In the genomic region with DNA sequence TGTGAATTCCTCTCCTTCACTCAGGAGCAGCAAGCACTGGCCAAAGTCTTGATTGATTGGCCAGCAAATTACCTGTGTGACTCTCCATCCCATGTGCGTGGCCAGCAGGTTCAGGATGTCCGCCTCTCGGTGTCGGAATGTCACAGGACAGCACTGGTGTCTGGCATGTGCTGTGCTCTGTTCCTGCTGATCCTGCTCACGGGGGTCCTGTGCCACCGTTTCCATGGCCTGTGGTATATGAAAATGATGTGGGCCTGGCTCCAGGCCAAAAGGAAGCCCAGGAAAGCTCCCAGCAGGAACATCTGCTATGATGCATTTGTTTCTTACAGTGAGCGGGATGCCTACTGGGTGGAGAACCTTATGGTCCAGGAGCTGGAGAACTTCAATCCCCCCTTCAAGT, we compare ENCODE assay signal across 31 cellular contexts. TPM values are rescaled to one million over a fixed set of nuclear protein-coding genes. Genes with fewer than 3 reads are reported as not detected.
"Had no signal": no experiment of that assay in that cellular context is flagged by ENCODE, and none has a peak within 500 bp of the region (broad histone marks: within the 10 kb centered on the region; RNA-seq: fewer than 3 reads in every experiment).

No MANE protein-coding gene starts in this region.

- H3K4me1 ChIP-seq: esophagus squamous epithelium, gastrocnemius medialis, lower lobe of right lung had no signal

- H3K4me3 ChIP-seq: esophagus squamous epithelium, gastrocnemius medialis, heart right ventricle, left lung, lower lobe of right lung, mucosa of descending colon had no signal

- H3K36me3 Mint-ChIP-seq: mesothelial cell of epicardium had no signal

- DNase-seq: cortex of kidney; effector CD8-positive, alpha-beta T cell; effector memory CD8-positive, alpha-beta T cell; endodermal cell; erythroblast; esophagus squamous epithelium; foreskin fibroblast; foreskin melanocyte; gastrocnemius medialis; glutamatergic neuron; head of caudate nucleus; heart right ventricle; hippocampal formation; left cardiac atrium; left lung; left ventricle myocardium superior; lower lobe of right lung; mesenchymal stem cell; mucosa of descending colon; naive B cell; naive thymus-derived CD8-positive, alpha-beta T cell had no signal

- H3K4me3 Mint-ChIP-seq: dendritic cell treated with granulocyte-macrophage colony-stimulating factor and Interleukin-4, amounts not matched to agents 40 ng/mL and 50 ng/mL, for 4 days; effector memory CD8-positive, alpha-beta T cell; endodermal cell; mesothelial cell of epicardium; naive thymus-derived CD8-positive, alpha-beta T cell had no signal

- H3K9me3 Mint-ChIP-seq: dendritic cell treated with granulocyte-macrophage colony-stimulating factor and Interleukin-4, amounts not matched to agents 40 ng/mL and 50 ng/mL, for 4 days; effector memory CD8-positive, alpha-beta T cell; endodermal cell; mesothelial cell of epicardium; naive thymus-derived CD8-positive, alpha-beta T cell had no signal

- H3K36me3 ChIP-seq: esophagus squamous epithelium, gastrocnemius medialis had no signal

- ATAC-seq: effector memory CD8-positive, alpha-beta T cell; esophagus mucosa; gastrocnemius medialis; heart right ventricle; left cardiac atrium; left lung; left ventricle myocardium superior; lower lobe of right lung; mucosa of descending colon; naive thymus-derived CD8-positive, alpha-beta T cell had no signal

- FAIRE-seq: endometrium, islet of Langerhans, keratinocyte had no signal

- H3K27me3 ChIP-seq: esophagus squamous epithelium, gastrocnemius medialis, left lung had no signal

- H3K27me3 Mint-ChIP-seq: dendritic cell treated with granulocyte-macrophage colony-stimulating factor and Interleukin-4, amounts not matched to agents 40 ng/mL and 50 ng/mL, for 4 days; naive B cell had no signal

- H3K27ac ChIP-seq: epithelial cell of prostate, esophagus squamous epithelium, gastrocnemius medialis, heart right ventricle, left lung, lower lobe of right lung had no signal

- H3K4me1 Mint-ChIP-seq: endodermal cell, mesothelial cell of epicardium had no signal

- H3K27ac Mint-ChIP-seq: dendritic cell treated with granulocyte-macrophage colony-stimulating factor and Interleukin-4, amounts not matched to agents 40 ng/mL and 50 ng/mL, for 4 days; effector memory CD8-positive, alpha-beta T cell; endodermal cell; mesothelial cell of epicardium; naive B cell; naive thymus-derived CD8-positive, alpha-beta T cell had no signal

- H3K9me3 ChIP-seq: esophagus squamous epithelium, gastrocnemius medialis, heart right ventricle, left lung, lower lobe of right lung, mucosa of descending colon had no signal

RNA-seq across cellular contexts. Expression of gene TLR2, which starts 20.4 kb away (rescaled TPM):
- total RNA-seq: myocyte had no signal

RNA-seq across cellular contexts. Expression of gene RNF175, which starts 55.3 kb away (rescaled TPM):
- total RNA-seq: dermis microvascular lymphatic vessel endothelial cell, esophagus mucosa, glomerular endothelial cell, myocyte had no signal
- polyA plus RNA-seq: keratinocyte had no signal
